Comparison of ENCODE assay signal across 20 cellular contexts in the genomic region with DNA sequence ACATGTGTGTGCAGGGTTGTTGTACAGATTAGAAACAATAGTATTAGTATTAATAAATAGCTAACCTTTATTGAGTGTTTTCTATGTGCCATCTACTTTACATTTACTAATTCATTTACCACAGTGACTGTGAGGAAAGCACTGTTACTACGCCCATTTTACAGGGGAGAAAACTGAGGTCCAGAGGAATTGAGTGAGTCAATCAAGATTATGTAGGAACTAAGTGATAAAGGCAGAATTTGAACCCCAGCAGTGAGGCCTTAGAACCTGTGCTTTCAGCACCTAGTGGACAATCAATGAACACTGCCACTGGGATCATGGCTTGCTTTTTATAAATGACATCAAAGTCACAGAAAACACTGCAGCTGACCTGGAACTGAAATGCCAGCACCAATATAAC. TPM values are rescaled to one million over a fixed set of nuclear protein-coding genes. Genes with fewer than 3 reads are reported as not detected.
DNase-seq lines count a peak whose midpoint lies in the region; ATAC-seq and TF ChIP-seq lines count a peak whose summit lies in the region.
"Had no signal": no experiment of that assay in that cellular context is flagged by ENCODE, and none has a peak within 500 bp of the region (broad histone marks: within the 10 kb centered on the region; RNA-seq: fewer than 3 reads in every experiment).

No MANE protein-coding gene starts in this region.

- no peaks in the 10 kb centered on the region for H3K4me1 ChIP-seq in foreskin keratinocyte
- H3K4me1 ChIP-seq: BE2C had no signal

- no peak overlapping the region for H3K4me3 Mint-ChIP-seq in HFFc6
- H3K4me3 Mint-ChIP-seq in type B pancreatic cell: no peak overlapping the region

- DNase-seq in GM12864 (ENCODE audit: low read depth) (no peak), HFFc6 (no peak), foreskin keratinocyte (no peak), type B pancreatic cell (ENCODE audit: extremely low spot score, unreplicated experiment) (no peak), SHP77 (lab: John Stamatoyannopoulos, UW) (no peak)
- DNase-seq: BE2C, Calu3, DMS79 treated with DMSO at 0.1 percent for 48 hours, GF-D8, GOT3, KBM-7, MM.1S, NCI-H2081, NCI-H2227 treated with DMSO at 0.1 percent for 48 hours, NCI-H526 treated with DMSO at 0.1 percent for 48 hours, SHP77 treated with DMSO at 0.1 percent for 48 hours had no signal

- ATAC-seq in foreskin keratinocyte (no peak), GM18861 (IDR thresholded peaks at IDR 0.05; ENCODE audit: unreplicated experiment) (no peak), GM19467 (IDR thresholded peaks at IDR 0.05; ENCODE audit: unreplicated experiment) (no peak)

- H3K27me3 Mint-ChIP-seq in HFFc6 (ENCODE audit: insufficient read depth) (no peaks in the 10 kb centered on the region), type B pancreatic cell (no peaks in the 10 kb centered on the region)

- H3K36me3 Mint-ChIP-seq in HFFc6 (ENCODE audit: low read depth): peaks cover 28% of the 10 kb centered on the region
- peaks cover 28% of the 10 kb centered on the region for H3K36me3 Mint-ChIP-seq in type B pancreatic cell

- H3K4me3 ChIP-seq in GM12864 (ENCODE audit: low read depth, low read length): no peak overlapping the region
- H3K4me3 ChIP-seq: SK-N-MC had no signal

- peak; percentile 22 for TF ChIP-seq CTCF in GM12864 (IDR thresholded peaks at IDR 0.05; ENCODE audit: low read depth, low read length, missing control alignments)
- TF ChIP-seq CTCF in HFFc6 (IDR thresholded peaks at IDR 0.05): 0 out of 2 replicates have a peak, but pooled peaks have one; percentile 36
- peak; percentile 10 for TF ChIP-seq CTCF in foreskin keratinocyte (conservative IDR thresholded peaks at IDR 0.05)
- TF ChIP-seq CTCF in type B pancreatic cell (conservative IDR thresholded peaks at IDR 0.05): peak; percentile 48

- no peak overlapping the region for H3K27ac ChIP-seq in foreskin keratinocyte
- H3K27ac ChIP-seq: RWPE1, SK-N-MC had no signal

- H3K4me1 Mint-ChIP-seq in HFFc6 (ENCODE audit: low read depth): peaks cover 29% of the 10 kb centered on the region
- peaks cover 17% of the 10 kb centered on the region for H3K4me1 Mint-ChIP-seq in type B pancreatic cell (ENCODE audit: unreplicated experiment)

- H3K9me3 Mint-ChIP-seq in HFFc6 (no peaks in the 10 kb centered on the region), type B pancreatic cell (no peaks in the 10 kb centered on the region)

- no peak overlapping the region for H3K27ac Mint-ChIP-seq in HFFc6
- no peak overlapping the region for H3K27ac Mint-ChIP-seq in type B pancreatic cell

- no peaks in the 10 kb centered on the region for H3K27me3 ChIP-seq in foreskin keratinocyte
- H3K27me3 ChIP-seq: BE2C had no signal

RNA-seq across cellular contexts. Expression of a gene that starts 28.2 kb away (rescaled TPM):
- total RNA-seq in HFFc6 (2021; fragmentation: NEBNext Ultra II Directional; extraction: Animal tissue kit (Norgen Biotek cat#: 25700)): 10 to 100 TPM; 10.5 to 12.8 (median 11.3) TPM
- 20.8 and 34.3 TPM in 2 replicates for total RNA-seq in foreskin keratinocyte
- polyA plus RNA-seq in foreskin keratinocyte: 6.1 and 9.3 TPM in 2 replicates
- total RNA-seq in type B pancreatic cell (ENCODE audit: low replicate concordance): 10.9 and 16.3 TPM in 2 replicates
